16 cellular contexts compared by ENCODE assay signal in genomic region chr5:91016322-91016721, GRCh38.
DNase-seq lines count a peak whose midpoint lies in the region; ATAC-seq and TF ChIP-seq lines count a peak whose summit lies in the region.
"Had no signal": no experiment of that assay in that cellular context is flagged by ENCODE, and none has a peak within 500 bp of the region (broad histone marks: within the 10 kb centered on the region; RNA-seq: fewer than 3 reads in every experiment).

No MANE protein-coding gene starts in this region.

- CTCF ChIA-PET in MCF 10A (lab: Yijun Ruan, JAX), result interaction anchor here (0.9 to 1.4 kb wide), 3 partner anchors 17 to 84 kb away, joined by 3 to 5 read pairs (median 5); no protein-coding TSS in a partner anchor

- H3K27me3 Mint-ChIP-seq in MCF 10A (ENCODE audit: insufficient read depth, unreplicated experiment), result no peaks in the 10 kb centered on the region
- H3K27me3 Mint-ChIP-seq in activated T-cell treated with anti-CD3 and anti-CD28 coated beads, Interleukin-2, amount 50 U/mL, for 72 hours (ENCODE audit: low read depth), result peaks cover 55% of the 10 kb centered on the region

- no TSS peak for BruUV-seq in MCF 10A (replicated peaks; lab: Mats Ljungman, UMichigan)

- DNase-seq in MCF 10A (ENCODE audit: unreplicated experiment) (no peak), breast epithelium (ENCODE audit: low spot score in 2 of 2) (no peak), esophagus squamous epithelium (lab: John Stamatoyannopoulos, UW) (no peak), psoas muscle (no peak), NCI-H2196 (lab: John Stamatoyannopoulos, UW; ENCODE audit: unreplicated experiment) (no peak), germinal center (ENCODE audit: low spot score) (no peak)
- DNase-seq in activated T-cell treated with anti-CD3 and anti-CD28 coated beads, Interleukin-2, amount 50 U/mL, for 72 hours, result no peak
- DNase-seq: CD4-positive, alpha-beta memory T cell; DMS153; DMS79; GDM1; H9 had no signal

- intact Hi-C loops in MCF 10A (cut with micrococcal nuclease) (no loop called here), breast epithelium (cut with DNase I; ENCODE audit: low total_unique reads) (no loop called here), esophagus squamous epithelium (cut with DNase I) (no loop called here), psoas muscle (cut with DNase I) (no loop called here)

- ATAC-seq in psoas muscle, result no peak
- ATAC-seq in activated T-cell treated with anti-CD3 and anti-CD28 coated beads, Interleukin-2, amount 50 U/mL, for 72 hours (replicated peaks in 1 of 2), result no peak
- ATAC-seq: A549 had no signal

- H3K27ac ChIP-seq in breast epithelium (no peak overlapping the region), esophagus squamous epithelium (peak overlapping the region in 3 of 4 donors; percentile 37 to 77 (median 76)), psoas muscle (peak overlapping the region; percentile 63)
- H3K27ac ChIP-seq: 22Rv1, A549, BLaER1 had no signal

- H3K4me3 Mint-ChIP-seq in MCF 10A (ENCODE audit: unreplicated experiment), result peak overlapping the region; percentile 59
- no peak overlapping the region for H3K4me3 Mint-ChIP-seq in activated T-cell treated with anti-CD3 and anti-CD28 coated beads, Interleukin-2, amount 50 U/mL, for 72 hours
- H3K4me3 Mint-ChIP-seq: CD14-positive monocyte; CD4-positive, alpha-beta memory T cell; H9 had no signal

- H3K9me3 ChIP-seq in breast epithelium (peaks cover 0 to 4% of the 10 kb centered on the region in 2 donors), esophagus squamous epithelium (no peaks in the 10 kb centered on the region), psoas muscle (no peaks in the 10 kb centered on the region)

- H3K4me3 ChIP-seq in breast epithelium (no peak overlapping the region), esophagus squamous epithelium (no peak overlapping the region), psoas muscle (peak overlapping the region; percentile 58)
- H3K4me3 ChIP-seq: A549, BLaER1 had no signal

- H3K4me1 ChIP-seq in breast epithelium (no peaks in the 10 kb centered on the region), esophagus squamous epithelium (peaks cover 8 to 23% (median 18%) of the 10 kb centered on the region in 3 donors), psoas muscle (peaks cover 24% of the 10 kb centered on the region)
- H3K4me1 ChIP-seq: BLaER1 had no signal

- H3K36me3 ChIP-seq in breast epithelium, result no peaks in the 10 kb centered on the region
- no peaks in the 10 kb centered on the region for H3K36me3 ChIP-seq in esophagus squamous epithelium
- H3K36me3 ChIP-seq in psoas muscle (ENCODE audit: insufficient read depth in 1 of 2, low read depth in 1 of 2), result no peaks in the 10 kb centered on the region
- H3K36me3 ChIP-seq: BLaER1 had no signal

- POLR2A ChIA-PET in MCF 10A (lab: Yijun Ruan, JAX), result interaction anchor here (0.8 to 4.9 kb wide), 18 partner anchors 11 to 367 kb away, joined by 3 to 34 read pairs (median 5); partner anchors contain the start of gene ARRDC3

- H3K27me3 ChIP-seq in breast epithelium (no peaks in the 10 kb centered on the region), esophagus squamous epithelium (no peaks in the 10 kb centered on the region), psoas muscle (ENCODE audit: insufficient read depth in 3 of 3, low read length in 2 of 3) (no peaks in the 10 kb centered on the region)
- H3K27me3 ChIP-seq: BLaER1 had no signal

- H3K9me3 Mint-ChIP-seq in MCF 10A (ENCODE audit: unreplicated experiment), result peaks cover 21% of the 10 kb centered on the region
- peaks cover 2 to 9% of the 10 kb centered on the region in 2 donors for H3K9me3 Mint-ChIP-seq in activated T-cell treated with anti-CD3 and anti-CD28 coated beads, Interleukin-2, amount 50 U/mL, for 72 hours

- TF ChIP-seq POLR2A in breast epithelium (IDR thresholded peaks at IDR 0.05) (no peak), esophagus squamous epithelium (IDR thresholded peaks at IDR 0.05) (no peak)

- peaks cover 26% of the 10 kb centered on the region for H3K4me1 Mint-ChIP-seq in MCF 10A (ENCODE audit: insufficient read depth, unreplicated experiment)
- no peaks in the 10 kb centered on the region for H3K4me1 Mint-ChIP-seq in activated T-cell treated with anti-CD3 and anti-CD28 coated beads, Interleukin-2, amount 50 U/mL, for 72 hours (ENCODE audit: low read depth)
- H3K4me1 Mint-ChIP-seq: CD4-positive, alpha-beta memory T cell had no signal

- no peaks in the 10 kb centered on the region for H3K36me3 Mint-ChIP-seq in MCF 10A (ENCODE audit: insufficient read depth, unreplicated experiment)
- H3K36me3 Mint-ChIP-seq in activated T-cell treated with anti-CD3 and anti-CD28 coated beads, Interleukin-2, amount 50 U/mL, for 72 hours (ENCODE audit: insufficient read depth in 2 of 2), result peaks cover 0 to 3% of the 10 kb centered on the region in 2 donors
- H3K36me3 Mint-ChIP-seq: CD14-positive monocyte; CD4-positive, alpha-beta memory T cell had no signal

- TF ChIP-seq CTCF in MCF 10A (IDR thresholded peaks at IDR 0.05; ENCODE audit: unreplicated experiment), result no peak
- TF ChIP-seq CTCF in breast epithelium (IDR thresholded peaks at IDR 0.05), result no peak
- TF ChIP-seq CTCF in esophagus squamous epithelium (IDR thresholded peaks at IDR 0.05), result no peak
- TF ChIP-seq CTCF in psoas muscle (IDR thresholded peaks at IDR 0.05), result no peak

- peak overlapping the region; percentile 74 for H3K27ac Mint-ChIP-seq in MCF 10A (ENCODE audit: low read depth, unreplicated experiment)
- H3K27ac Mint-ChIP-seq in activated T-cell treated with anti-CD3 and anti-CD28 coated beads, Interleukin-2, amount 50 U/mL, for 72 hours, result no peak overlapping the region
- H3K27ac Mint-ChIP-seq: CD4-positive, alpha-beta memory T cell; H9 had no signal

- 96 to 100% methylated on average over 1 of the region's 1 CpG for WGBS in esophagus squamous epithelium, 2 donors
- WGBS in psoas muscle, 3 donors, result 97 to 100% (median 97%) methylated on average over 1 of the region's 1 CpG

Comparison
In these comparisons a context has a peak if more than half of its experiments do, and no peak if none do; other contexts are left out.
1. H3K27ac ChIP-seq: peak in esophagus squamous epithelium (3 of 4) and psoas muscle (single experiment); none in breast epithelium (0 of 2).